ENCODE assay signal across 9 cellular contexts in genomic region chr20:2692886-2693285, GRCh38. TPM values are rescaled to one million over a fixed set of nuclear protein-coding genes. Genes with fewer than 3 reads are reported as not detected.
DNase-seq lines count a peak whose midpoint lies in the region; ATAC-seq and TF ChIP-seq lines count a peak whose summit lies in the region.
"Had no signal": no experiment of that assay in that cellular context is flagged by ENCODE, and none has a peak within 500 bp of the region (broad histone marks: within the 10 kb centered on the region; RNA-seq: fewer than 3 reads in every experiment).

No MANE protein-coding gene starts in this region.

- peaks cover 15% of the 10 kb centered on the region for H4K20me1 ChIP-seq in BLaER1

- H3K27me3 Mint-ChIP-seq in activated naive CD4-positive, alpha-beta T cell treated with anti-CD3 and anti-CD28 coated beads, Interleukin-2, amount 10 ng/mL, durations not matched to agents 7 days and 5 days, result peaks cover 90% of the 10 kb centered on the region
- peaks cover 16 to 55% (median 23%) of the 10 kb centered on the region in 5 donors for H3K27me3 Mint-ChIP-seq in naive thymus-derived CD4-positive, alpha-beta T cell

- in situ Hi-C loops in GM13976 (cut with MboI; ENCODE audit: low sequenced_read_pairs, unreplicated experiment) (no loop called here), ACHN (cut with HindIII; ENCODE audit: low pct_ligation_motif_present, low pct_unique_long_range_greater_than_20kb, low sequenced_read_pairs) (no loop called here)

- CTCF ChIA-PET in activated naive CD4-positive, alpha-beta T cell treated with anti-CD3 and anti-CD28 coated beads, Interleukin-2, amount 10 ng/mL, durations not matched to agents 7 days and 5 days (lab: Charles Lee), result interaction anchor here (1.4 kb wide), 1 partner anchor 37 kb away, joined by 3 read pairs; no protein-coding TSS in a partner anchor
- CTCF ChIA-PET in naive thymus-derived CD4-positive, alpha-beta T cell (lab: Charles Lee), result interaction anchor here (0.9 to 2.3 kb wide), 3 partner anchors 15 to 51 kb away, joined by 3 to 11 read pairs (median 4); no protein-coding TSS in a partner anchor

- H3K27ac ChIP-seq in BLaER1, result 0 out of 2 replicates have a peak overlapping the region, but pooled peaks have one; percentile 59
- H3K27ac ChIP-seq in naive thymus-derived CD4-positive, alpha-beta T cell (ENCODE audit: low read depth, low read length), result no peak overlapping the region

- H3K27me3 ChIP-seq in BLaER1, result peaks cover 28% of the 10 kb centered on the region; the same call in 1 of the 2 replicates
- peaks cover 4 to 9% of the 10 kb centered on the region in 2 donors for H3K27me3 ChIP-seq in naive thymus-derived CD4-positive, alpha-beta T cell (ENCODE audit: control insufficient read depth in 2 of 2, insufficient read depth in 2 of 2, low read length in 2 of 2)

- peak; percentile 68 for DNase-seq in GM13976 (ENCODE audit: low spot score)
- DNase-seq in activated naive CD4-positive, alpha-beta T cell treated with anti-CD3 and anti-CD28 coated beads, Interleukin-2, amount 10 ng/mL, durations not matched to agents 7 days and 5 days, result peak; percentile 47
- DNase-seq in naive thymus-derived CD4-positive, alpha-beta T cell, result peak in 7 of 9 donors; percentile 19 to 36 (median 31)
- no peak for DNase-seq in ACHN
- DNase-seq in NCI-H1105 treated with DMSO at 0.1 percent for 48 hours (lab: John Stamatoyannopoulos, UW), result no peak
- DNase-seq: NCI-H2081 treated with DMSO at 0.1 percent for 48 hours had no signal

- TF ChIP-seq CTCF in GM13976 (IDR thresholded peaks at IDR 0.05; ENCODE audit: borderline replicate concordance, control extremely low read depth, extremely low read depth, insufficient read depth, missing control alignments), result no peak

- H3K9ac ChIP-seq in BLaER1, result peak overlapping the region; percentile 73

- no peak for ATAC-seq in naive thymus-derived CD4-positive, alpha-beta T cell
- no peak for ATAC-seq in HG03469 (IDR thresholded peaks at IDR 0.05; ENCODE audit: unreplicated experiment)

- no peak overlapping the region for H3K27ac Mint-ChIP-seq in activated naive CD4-positive, alpha-beta T cell treated with anti-CD3 and anti-CD28 coated beads, Interleukin-2, amount 10 ng/mL, durations not matched to agents 7 days and 5 days
- H3K27ac Mint-ChIP-seq in naive thymus-derived CD4-positive, alpha-beta T cell, result no peak overlapping the region

- peaks cover 7% of the 10 kb centered on the region for H3K36me3 Mint-ChIP-seq in activated naive CD4-positive, alpha-beta T cell treated with anti-CD3 and anti-CD28 coated beads, Interleukin-2, amount 10 ng/mL, durations not matched to agents 7 days and 5 days
- peaks cover 0 to 9% (median 0%) of the 10 kb centered on the region in 5 donors for H3K36me3 Mint-ChIP-seq in naive thymus-derived CD4-positive, alpha-beta T cell

- H3K36me3 ChIP-seq in BLaER1, result no peaks in the 10 kb centered on the region
- H3K36me3 ChIP-seq in naive thymus-derived CD4-positive, alpha-beta T cell (ENCODE audit: control insufficient read depth in 2 of 3, insufficient read depth in 3 of 3, low read length in 3 of 3), result no peaks in the 10 kb centered on the region

- peaks cover 74% of the 10 kb centered on the region for H3K4me1 ChIP-seq in BLaER1
- H3K4me1 ChIP-seq in naive thymus-derived CD4-positive, alpha-beta T cell (ENCODE audit: control insufficient read depth in 2 of 2, insufficient read depth in 2 of 2, low read length in 2 of 2), result peaks cover 6 to 8% of the 10 kb centered on the region in 2 donors

- H3K4me3 ChIP-seq in BLaER1, result peak overlapping the region; percentile 77
- no peak overlapping the region for H3K4me3 ChIP-seq in naive thymus-derived CD4-positive, alpha-beta T cell (ENCODE audit: low read length)

- intact Hi-C loops in naive thymus-derived CD4-positive, alpha-beta T cell (cut with micrococcal nuclease), result loop anchor here in 1 of 2 donors (1.0 to 5.0 kb wide), 5 partner anchors 18 to 354 kb away; partner anchors contain the start of genes MRPS26, PCED1A, PTPRA and VPS16

- POLR2A ChIA-PET in naive thymus-derived CD4-positive, alpha-beta T cell (lab: Charles Lee), result interaction anchor here (1.5 to 2.2 kb wide), 2 partner anchors 37 to 59 kb away, joined by 3 to 6 read pairs; no protein-coding TSS in a partner anchor

- H3K4me3 Mint-ChIP-seq in activated naive CD4-positive, alpha-beta T cell treated with anti-CD3 and anti-CD28 coated beads, Interleukin-2, amount 10 ng/mL, durations not matched to agents 7 days and 5 days, result no peak overlapping the region
- peak overlapping the region in 1 of 10 donors; percentile 69 for H3K4me3 Mint-ChIP-seq in naive thymus-derived CD4-positive, alpha-beta T cell

- H3K9me3 ChIP-seq in BLaER1, result no peaks in the 10 kb centered on the region
- H3K9me3 ChIP-seq in naive thymus-derived CD4-positive, alpha-beta T cell (ENCODE audit: control insufficient read depth in 2 of 3, low read length in 3 of 3), result no peaks in the 10 kb centered on the region

- peaks cover 23% of the 10 kb centered on the region for H3K4me1 Mint-ChIP-seq in activated naive CD4-positive, alpha-beta T cell treated with anti-CD3 and anti-CD28 coated beads, Interleukin-2, amount 10 ng/mL, durations not matched to agents 7 days and 5 days
- peaks cover 21 to 31% (median 25%) of the 10 kb centered on the region in 7 donors for H3K4me1 Mint-ChIP-seq in naive thymus-derived CD4-positive, alpha-beta T cell

- no peaks in the 10 kb centered on the region for H3K9me3 Mint-ChIP-seq in activated naive CD4-positive, alpha-beta T cell treated with anti-CD3 and anti-CD28 coated beads, Interleukin-2, amount 10 ng/mL, durations not matched to agents 7 days and 5 days
- peaks cover 0 to 4% (median 0%) of the 10 kb centered on the region in 11 donors for H3K9me3 Mint-ChIP-seq in naive thymus-derived CD4-positive, alpha-beta T cell

- peak overlapping the region; percentile 93 for H3K4me2 ChIP-seq in BLaER1

RNA-seq across cellular contexts. Expression of gene EBF4, which starts 0.3 kb away (rescaled TPM):
- total RNA-seq in naive thymus-derived CD4-positive, alpha-beta T cell, result 10 to 100 TPM in 1 of 5 experiments, 1 to 10 TPM in 4; 5.2 to 10.5 (median 7.7) TPM
- under 1 TPM; 0.09 to 0.33 TPM for polyA plus RNA-seq in naive thymus-derived CD4-positive, alpha-beta T cell
- polyA plus RNA-seq: keratinocyte had no signal

RNA-seq across cellular contexts. Expression of gene IDH3B, which starts 28.9 kb away (rescaled TPM):
- total RNA-seq in naive thymus-derived CD4-positive, alpha-beta T cell, result 100 to 1,000 TPM; 105 to 161 (median 107) TPM
- polyA plus RNA-seq in naive thymus-derived CD4-positive, alpha-beta T cell, result 100 to 1,000 TPM; 101 to 135 TPM

RNA-seq across cellular contexts. Expression of gene NOP56, which starts 40.5 kb away (rescaled TPM):
- 100 to 1,000 TPM; 216 to 375 (median 287) TPM for total RNA-seq in naive thymus-derived CD4-positive, alpha-beta T cell
- polyA plus RNA-seq in naive thymus-derived CD4-positive, alpha-beta T cell, result 100 to 1,000 TPM in 1 of 2 donors, 10 to 100 TPM in 1; 89.0 to 129 TPM

Comparison
In these comparisons a context has a peak if more than half of its experiments do, and no peak if none do; other contexts are left out.
1. DNase-seq: peak in GM13976 (single experiment), activated naive CD4-positive, alpha-beta T cell treated with anti-CD3 and anti-CD28 coated beads, Interleukin-2, amount 10 ng/mL, durations not matched to agents 7 days and 5 days (single experiment) and naive thymus-derived CD4-positive, alpha-beta T cell (7 of 9); none in ACHN (single experiment) and NCI-H1105 treated with DMSO at 0.1 percent for 48 hours (single experiment).